In the genomic region with DNA sequence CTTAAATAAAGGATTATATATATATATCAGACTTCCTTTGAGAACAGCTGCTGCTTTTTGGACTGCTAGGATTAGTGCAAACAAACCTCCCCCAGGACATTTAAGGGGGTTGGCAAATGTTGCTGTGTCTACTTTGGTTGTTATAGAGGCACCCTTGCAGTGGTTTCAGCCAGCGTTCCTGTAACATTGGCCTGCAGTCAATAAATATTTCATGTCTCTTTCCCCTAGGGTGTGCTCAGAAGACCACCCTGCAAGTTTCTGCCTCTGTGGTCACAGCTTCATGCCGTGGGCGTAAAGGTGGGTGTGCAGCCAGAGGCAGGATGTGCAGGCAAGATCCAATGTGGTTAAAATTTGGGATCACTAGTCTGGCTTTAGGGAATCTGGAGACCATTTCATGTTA, we compare ENCODE assay signal across 23 cellular contexts. TPM values are rescaled to one million over a fixed set of nuclear protein-coding genes. Genes with fewer than 3 reads are reported as not detected.
"Had no signal": no experiment of that assay in that cellular context is flagged by ENCODE, and none has a peak within 500 bp of the region (broad histone marks: within the 10 kb centered on the region; RNA-seq: fewer than 3 reads in every experiment).

No MANE protein-coding gene starts in this region.

- H3K27me3 Mint-ChIP-seq: activated naive CD4-positive, alpha-beta T cell treated with anti-CD3 and anti-CD28 coated beads, Interleukin-2, amount 10 ng/mL, durations not matched to agents 7 days and 5 days had no signal

- H3K4me1 Mint-ChIP-seq: activated naive CD4-positive, alpha-beta T cell treated with anti-CD3 and anti-CD28 coated beads, Interleukin-2, amount 10 ng/mL, durations not matched to agents 7 days and 5 days; mesothelial cell of epicardium had no signal

- H3K27ac Mint-ChIP-seq: activated naive CD4-positive, alpha-beta T cell treated with anti-CD3 and anti-CD28 coated beads, Interleukin-2, amount 10 ng/mL, durations not matched to agents 7 days and 5 days; dendritic cell treated with granulocyte-macrophage colony-stimulating factor and Interleukin-4, amounts not matched to agents 40 ng/mL and 50 ng/mL, for 4 days; mesothelial cell of epicardium; progenitor cell of endocrine pancreas had no signal

- H3K4me3 Mint-ChIP-seq: activated naive CD4-positive, alpha-beta T cell treated with anti-CD3 and anti-CD28 coated beads, Interleukin-2, amount 10 ng/mL, durations not matched to agents 7 days and 5 days; dendritic cell treated with granulocyte-macrophage colony-stimulating factor and Interleukin-4, amounts not matched to agents 40 ng/mL and 50 ng/mL, for 4 days; mesothelial cell of epicardium had no signal

- DNase-seq: activated CD4-positive, alpha-beta T cell treated with anti-CD3 and anti-CD28 coated beads, Interleukin-2, amount 50 U/mL, for 1 hour; activated CD8-positive, alpha-beta memory T cell treated with anti-CD3 and anti-CD28 coated beads for 24 hours; activated CD8-positive, alpha-beta memory T cell treated with anti-CD3 and anti-CD28 coated beads, Interleukin-2, amount 50 U/mL, for 48 hours; activated effector memory CD4-positive, alpha-beta T cell treated with Interleukin-2 at 50 U/mL for 16 hours; activated naive CD4-positive, alpha-beta T cell treated with anti-CD3 and anti-CD28 coated beads, Interleukin-2, amount 10 ng/mL, durations not matched to agents 7 days and 5 days; activated T-cell treated with anti-CD3 and anti-CD28 coated beads, Interleukin-2, amount 50 U/mL, for 48 hours; effector CD8-positive, alpha-beta T cell; gastrocnemius medialis; head of caudate nucleus; occipital lobe; stimulated activated CD4-positive, alpha-beta T cell treated with anti-CD3 and anti-CD28 coated beads, Interleukin-2, amount 100 ng/mL, for 24 hours; stimulated activated naive CD4-positive, alpha-beta T cell treated with Interleukin-2 at 50 U/mL for 16 hours; substantia nigra; T1000; tibial artery had no signal

- H3K36me3 Mint-ChIP-seq: activated naive CD4-positive, alpha-beta T cell treated with anti-CD3 and anti-CD28 coated beads, Interleukin-2, amount 10 ng/mL, durations not matched to agents 7 days and 5 days; mesothelial cell of epicardium had no signal

- H3K9me3 Mint-ChIP-seq: activated naive CD4-positive, alpha-beta T cell treated with anti-CD3 and anti-CD28 coated beads, Interleukin-2, amount 10 ng/mL, durations not matched to agents 7 days and 5 days; dendritic cell treated with granulocyte-macrophage colony-stimulating factor and Interleukin-4, amounts not matched to agents 40 ng/mL and 50 ng/mL, for 4 days; mesothelial cell of epicardium had no signal

RNA-seq across cellular contexts. Expression of a gene that starts 28.9 kb away (rescaled TPM):
- total RNA-seq: ascending aorta, breast epithelium, esophagus mucosa, gastrocnemius medialis, left lobe of liver had no signal

RNA-seq across cellular contexts. Expression of a gene that starts 40.2 kb away (rescaled TPM):
- total RNA-seq: ascending aorta, esophagus mucosa, gastrocnemius medialis, left lobe of liver, right atrium auricular region had no signal
